Comparison of ENCODE assay signal across 1 cellular context in genomic region chr11:129312741-129313587, GRCh38.
TF ChIP-seq lines count a peak whose summit lies in the region.

No MANE protein-coding gene starts in this region.

TF ChIP-seq in IMR-90, 13 proteins besides CTCF, POLR2A, EP300 and RAD21:
- no peak for TF ChIP-seq USF2 (IDR thresholded peaks at IDR 0.05; ENCODE audit: low read depth, low read length)
- TF ChIP-seq MAFK (IDR thresholded peaks at IDR 0.05; ENCODE audit: low read depth, low read length), result no peak
- TF ChIP-seq NFE2L2 (IDR thresholded peaks at IDR 0.05; ENCODE audit: low read depth, low read length), result no peak
- no peak for TF ChIP-seq FOS (IDR thresholded peaks at IDR 0.05; ENCODE audit: low read depth, low read length)
- TF ChIP-seq RCOR1 (IDR thresholded peaks at IDR 0.05; ENCODE audit: insufficient replicate concordance, low read length), result no peak
- no peak for TF ChIP-seq SMC3 (IDR thresholded peaks at IDR 0.05; ENCODE audit: low read depth, low read length)
- TF ChIP-seq CHD1 (IDR thresholded peaks at IDR 0.05; ENCODE audit: low read depth, low read length), result no peak
- TF ChIP-seq ELK1 (IDR thresholded peaks at IDR 0.05; ENCODE audit: borderline replicate concordance, low read depth, low read length), result no peak
- TF ChIP-seq RFX5 (IDR thresholded peaks at IDR 0.05; ENCODE audit: low read depth, low read length), result no peak
- TF ChIP-seq BHLHE40 (IDR thresholded peaks at IDR 0.05; ENCODE audit: low read depth, low read length), result no peak
